In genomic region chr20:63007472-63007721, GRCh38 we compare ENCODE assay signal across 1 cellular context.
TF ChIP-seq lines count a peak whose summit lies in the region.

No MANE protein-coding gene starts in this region.

TF ChIP-seq in H1, 55 proteins besides CTCF, POLR2A, EP300 and RAD21:
- no peak for TF ChIP-seq HDAC6 (IDR thresholded peaks at IDR 0.05; ENCODE audit: low read depth, low read length)
- TF ChIP-seq EZH2 (IDR thresholded peaks at IDR 0.05; ENCODE audit: low read depth, low read length, severe bottlenecking) = no peak
- no peak for TF ChIP-seq BRCA1 (IDR thresholded peaks at IDR 0.05; ENCODE audit: low read depth, low read length)
- no peak for TF ChIP-seq ATF2 (IDR thresholded peaks at IDR 0.05; ENCODE audit: low read length)
- no peak for TF ChIP-seq JUND (IDR thresholded peaks at IDR 0.05; ENCODE audit: low read length)
- no peak for TF ChIP-seq TEAD4 (IDR thresholded peaks at IDR 0.05; ENCODE audit: low read depth, low read length)
- no peak for TF ChIP-seq POLR2AphosphoS5 (IDR thresholded peaks at IDR 0.05; ENCODE audit: low read depth, low read length)
- TF ChIP-seq FOSL1 (IDR thresholded peaks at IDR 0.05; ENCODE audit: insufficient read depth, low read depth, low read length) = no peak
